ENCODE assay signal across 9 cellular contexts in the genomic region with DNA sequence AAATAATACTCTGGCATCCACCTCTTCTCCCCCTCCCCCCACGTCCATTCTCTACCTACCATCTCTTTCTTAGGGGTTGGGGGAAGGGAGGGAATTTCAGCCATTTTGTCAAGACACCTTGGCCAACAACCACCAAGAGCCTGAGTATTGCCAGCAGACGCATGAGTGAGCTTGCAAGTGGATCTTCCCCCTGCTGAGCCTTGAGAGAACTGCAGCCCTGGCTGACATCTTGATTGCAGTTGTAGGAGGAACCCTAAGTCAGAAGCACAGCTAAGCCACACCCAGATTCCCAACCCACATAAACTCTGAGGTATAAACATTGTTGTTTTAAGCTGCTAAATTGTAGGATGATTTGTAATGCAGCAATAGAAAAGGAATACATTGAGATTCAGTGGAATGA.
DNase-seq lines count a peak whose midpoint lies in the region; ATAC-seq and TF ChIP-seq lines count a peak whose summit lies in the region.
"Had no signal": no experiment of that assay in that cellular context is flagged by ENCODE, and none has a peak within 500 bp of the region (broad histone marks: within the 10 kb centered on the region; RNA-seq: fewer than 3 reads in every experiment).

No MANE protein-coding gene starts in this region.

- TF ChIP-seq CTCF in GM12872 (IDR thresholded peaks at IDR 0.05; ENCODE audit: insufficient read depth, low read depth, low read length) = peak; percentile 59
- no peak for TF ChIP-seq CTCF in ovary (IDR thresholded peaks at IDR 0.05)

- no peak overlapping the region for H3K27ac ChIP-seq in ovary
- H3K27ac ChIP-seq: SJSA1 had no signal

- intact Hi-C loops in ovary (cut with DNase I) = no loop called here

- no peak for TF ChIP-seq POLR2A in ovary (IDR thresholded peaks at IDR 0.05)

- no peaks in the 10 kb centered on the region for H3K9me3 Mint-ChIP-seq in activated T-helper 17 cell treated with anti-CD3 and anti-CD28 coated beads, Interleukin-2, amount 50 U/mL, for 72 hours

- no peaks in the 10 kb centered on the region for H3K36me3 Mint-ChIP-seq in activated T-helper 17 cell treated with anti-CD3 and anti-CD28 coated beads, Interleukin-2, amount 50 U/mL, for 72 hours (ENCODE audit: low read depth)

- no peak for TF ChIP-seq EP300 in ovary (IDR thresholded peaks at IDR 0.05)

- no peaks in the 10 kb centered on the region for H3K36me3 ChIP-seq in ovary
- H3K36me3 ChIP-seq: SJSA1 had no signal

- no peak overlapping the region for H3K27ac Mint-ChIP-seq in activated T-helper 17 cell treated with anti-CD3 and anti-CD28 coated beads, Interleukin-2, amount 50 U/mL, for 72 hours

- H3K4me3 ChIP-seq in ovary = no peak overlapping the region
- H3K4me3 ChIP-seq: SJSA1 had no signal

- peaks cover 19% of the 10 kb centered on the region for H3K27me3 Mint-ChIP-seq in activated T-helper 17 cell treated with anti-CD3 and anti-CD28 coated beads, Interleukin-2, amount 50 U/mL, for 72 hours

- peak; percentile 12 to 48 for DNase-seq in Kasumi-1 (lab: John Stamatoyannopoulos, UW)
- peak; percentile 7 for DNase-seq in glomerular visceral epithelial cell (ENCODE audit: extremely low spot score)
- no peak for DNase-seq in NCI-H748 (lab: John Stamatoyannopoulos, UW; ENCODE audit: unreplicated experiment)
- no peak for DNase-seq in ovary
- DNase-seq in NOMO-1 (lab: John Stamatoyannopoulos, UW; ENCODE audit: unreplicated experiment in 2 of 2) = no peak

- no peaks in the 10 kb centered on the region for H3K4me1 Mint-ChIP-seq in activated T-helper 17 cell treated with anti-CD3 and anti-CD28 coated beads, Interleukin-2, amount 50 U/mL, for 72 hours

- ATAC-seq in GM21619 (IDR thresholded peaks at IDR 0.05; ENCODE audit: unreplicated experiment) = peak; percentile 46
- no peak for ATAC-seq in activated T-helper 17 cell treated with anti-CD3 and anti-CD28 coated beads, Interleukin-2, amount 50 U/mL, for 72 hours (replicated peaks)

- H3K27me3 ChIP-seq in ovary = no peaks in the 10 kb centered on the region
- H3K27me3 ChIP-seq: SJSA1 had no signal

- no peaks in the 10 kb centered on the region for H3K9me3 ChIP-seq in ovary
- H3K9me3 ChIP-seq: SJSA1 had no signal

- no peak overlapping the region for H3K4me3 Mint-ChIP-seq in activated T-helper 17 cell treated with anti-CD3 and anti-CD28 coated beads, Interleukin-2, amount 50 U/mL, for 72 hours

- no peaks in the 10 kb centered on the region for H3K4me1 ChIP-seq in ovary (ENCODE audit: insufficient read depth)

- WGBS in ovary, 3 donors = 86 to 92% (median 89%) methylated on average over 2 of the region's 2 CpGs

Comparison
In these comparisons a context has a peak if more than half of its experiments do, and no peak if none do; other contexts are left out.
1. DNase-seq: peak in Kasumi-1 (2 of 2) and glomerular visceral epithelial cell (single experiment); none in NCI-H748 (single experiment), ovary (0 of 5) and NOMO-1 (0 of 2).